8 cellular contexts compared by ENCODE assay signal in the genomic region with DNA sequence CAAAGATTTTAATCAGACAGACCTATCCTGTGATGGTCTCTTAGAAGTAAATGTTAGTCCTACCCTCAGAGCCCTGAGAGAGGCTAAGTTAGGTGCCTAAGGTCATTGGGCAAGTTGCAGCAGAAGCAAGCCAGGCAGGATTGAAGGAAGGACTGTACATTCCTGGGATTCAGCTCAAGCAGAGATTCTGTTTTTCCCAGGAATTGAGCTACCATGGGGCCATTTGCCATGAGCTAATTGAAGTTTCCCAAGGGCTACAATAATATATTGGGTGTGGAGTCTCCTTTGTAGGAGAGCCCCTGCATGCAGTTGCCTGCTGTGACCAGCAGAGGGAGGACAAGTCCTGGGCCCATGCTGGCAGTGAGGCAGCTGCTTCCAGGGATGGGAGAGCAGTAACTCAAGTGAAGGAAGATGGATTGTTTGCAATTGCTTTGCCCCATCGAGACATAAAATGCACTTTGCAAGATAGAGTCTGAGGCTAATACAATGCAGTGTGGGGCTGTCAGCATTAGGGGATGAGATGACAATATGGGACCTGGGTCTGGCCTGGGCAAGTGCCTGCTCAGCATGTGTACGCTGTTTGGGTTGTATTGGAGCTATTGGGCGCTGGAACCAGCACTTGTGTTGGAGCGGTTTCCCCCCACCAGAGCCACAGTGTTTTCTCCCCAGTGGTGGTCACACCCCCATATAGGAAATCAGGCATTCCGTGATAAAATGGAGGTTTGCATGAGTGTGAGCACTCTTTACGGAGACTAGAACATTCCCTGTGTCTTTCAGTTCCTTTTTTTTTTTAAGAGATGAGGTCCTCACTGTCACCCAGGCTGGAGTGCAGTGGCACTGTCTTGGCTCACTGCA. TPM values are rescaled to one million over a fixed set of nuclear protein-coding genes. Genes with fewer than 3 reads are reported as not detected.
A peak's percentile ranks its signal among the peaks of the same experiment; 100 is the strongest.
DNase-seq lines count a peak whose midpoint lies in the region; ATAC-seq and TF ChIP-seq lines count a peak whose summit lies in the region.

No MANE protein-coding gene starts in this region.

- H3K36me3 ChIP-seq in RWPE2 (ENCODE audit: low read depth) (no peaks in the 10 kb centered on the region), osteoblast (ENCODE audit: insufficient read depth, low read length) (peaks cover 14% of the 10 kb centered on the region), thoracic aorta (no peaks in the 10 kb centered on the region)

- H2AFZ ChIP-seq in osteoblast (ENCODE audit: low read length), result no peak overlapping the region

- intact Hi-C loops in activated T-helper 2 cell treated with anti-CD3 and anti-CD28 coated beads, Interferon-gamma antibody, Interleukin-2, Interleukin-4, amounts not matched to agents 10 μg/mL and 5 μg/mL and 100 μg/mL, durations not matched to agents 14 hours and 24 hours and 36 hours (cut with micrococcal nuclease), result loop anchor here (5.0 to 10.0 kb wide), 2 partner anchors 305 to 507 kb away; no protein-coding TSS in a partner anchor

- H3K27ac ChIP-seq in RWPE2 (ENCODE audit: poor library complexity, severe bottlenecking) (no peak overlapping the region), foreskin keratinocyte (no peak overlapping the region), osteoblast (ENCODE audit: low read depth, low read length) (no peak overlapping the region), thoracic aorta (no peak overlapping the region)

- H3K4me1 Mint-ChIP-seq in activated T-helper 2 cell treated with anti-CD3 and anti-CD28 coated beads, Interferon-gamma antibody, Interleukin-2, Interleukin-4, amounts not matched to agents 10 μg/mL and 5 μg/mL and 100 μg/mL, durations not matched to agents 14 hours and 24 hours and 36 hours (ENCODE audit: low read depth), result peaks cover 15% of the 10 kb centered on the region

- H3K9me3 Mint-ChIP-seq in activated T-helper 2 cell treated with anti-CD3 and anti-CD28 coated beads, Interferon-gamma antibody, Interleukin-2, Interleukin-4, amounts not matched to agents 10 μg/mL and 5 μg/mL and 100 μg/mL, durations not matched to agents 14 hours and 24 hours and 36 hours, result no peaks in the 10 kb centered on the region

- H3K27ac Mint-ChIP-seq in activated T-helper 2 cell treated with anti-CD3 and anti-CD28 coated beads, Interferon-gamma antibody, Interleukin-2, Interleukin-4, amounts not matched to agents 10 μg/mL and 5 μg/mL and 100 μg/mL, durations not matched to agents 14 hours and 24 hours and 36 hours, result no peak overlapping the region

- TF ChIP-seq POLR2A in GM18505 (IDR thresholded peaks at IDR 0.05; ENCODE audit: borderline replicate concordance, extremely low read depth, insufficient read depth, insufficient read length), result no peak

- DNase-seq in AG04449 (ENCODE audit: low read depth, low spot score) (peak; percentile 16), RWPE2 (ENCODE audit: low spot score) (no peak), foreskin keratinocyte (peak in 1 of 2 donors; percentile 47), osteoblast (ENCODE audit: insufficient read length, low spot score, missing footprints) (peak; percentile 99), thoracic aorta (ENCODE audit: low spot score) (peak; percentile 25)
- peak; percentile 54 for DNase-seq in activated T-helper 2 cell treated with anti-CD3 and anti-CD28 coated beads, Interferon-gamma antibody, Interleukin-2, Interleukin-4, amounts not matched to agents 10 μg/mL and 5 μg/mL and 100 μg/mL, durations not matched to agents 14 hours and 24 hours and 36 hours (ENCODE audit: low spot score)

- TF ChIP-seq CTCF in AG04449 (IDR thresholded peaks at IDR 0.05; ENCODE audit: insufficient read depth, low read length, missing control alignments), result peak; percentile 97
- peak; percentile 100 for TF ChIP-seq CTCF in LNCAP (IDR thresholded peaks at IDR 0.05)
- TF ChIP-seq CTCF in RWPE2 (IDR thresholded peaks at IDR 0.05; ENCODE audit: poor library complexity, severe bottlenecking), result peak; percentile 100
- peak; percentile 97 for TF ChIP-seq CTCF in foreskin keratinocyte (conservative IDR thresholded peaks at IDR 0.05)
- peak; percentile 100 for TF ChIP-seq CTCF in osteoblast (IDR thresholded peaks at IDR 0.05; ENCODE audit: extremely low read depth, low read depth, low read length)
- TF ChIP-seq CTCF in thoracic aorta (IDR thresholded peaks at IDR 0.05), result peak; percentile 97

- no peaks in the 10 kb centered on the region for H3K27me3 Mint-ChIP-seq in activated T-helper 2 cell treated with anti-CD3 and anti-CD28 coated beads, Interferon-gamma antibody, Interleukin-2, Interleukin-4, amounts not matched to agents 10 μg/mL and 5 μg/mL and 100 μg/mL, durations not matched to agents 14 hours and 24 hours and 36 hours (ENCODE audit: low read depth)

- H3K79me2 ChIP-seq in osteoblast (ENCODE audit: insufficient read depth, low read length), result no peaks in the 10 kb centered on the region

- no peaks in the 10 kb centered on the region for H3K4me1 ChIP-seq in RWPE2 (ENCODE audit: insufficient read depth, poor library complexity, severe bottlenecking)
- peaks cover 10% of the 10 kb centered on the region for H3K4me1 ChIP-seq in foreskin keratinocyte
- H3K4me1 ChIP-seq in osteoblast (ENCODE audit: insufficient read depth, low read length), result no peaks in the 10 kb centered on the region
- no peaks in the 10 kb centered on the region for H3K4me1 ChIP-seq in thoracic aorta (ENCODE audit: control insufficient read depth in 1 of 2, low read depth in 2 of 2)

- H3K36me3 Mint-ChIP-seq in activated T-helper 2 cell treated with anti-CD3 and anti-CD28 coated beads, Interferon-gamma antibody, Interleukin-2, Interleukin-4, amounts not matched to agents 10 μg/mL and 5 μg/mL and 100 μg/mL, durations not matched to agents 14 hours and 24 hours and 36 hours (ENCODE audit: low read depth), result no peaks in the 10 kb centered on the region

- POLR2A ChIA-PET in AG04449 (lab: Yijun Ruan, JAX), result no interaction called here

- H3K4me2 ChIP-seq in osteoblast (ENCODE audit: insufficient read depth, low read length), result no peak overlapping the region

- CTCF ChIA-PET in AG04449 (lab: Yijun Ruan, JAX), result interaction anchor here (0.6 to 5.7 kb wide), 41 partner anchors 7 to 586 kb away, joined by 3 to 91 read pairs (median 4); a partner anchor contains a TSS

- H3K4me3 ChIP-seq in AG04449 (ENCODE audit: low read depth, low read length) (no peak overlapping the region), RWPE2 (ENCODE audit: severe bottlenecking) (no peak overlapping the region), osteoblast (ENCODE audit: insufficient read depth, low read length) (no peak overlapping the region), thoracic aorta (no peak overlapping the region)

- H3K27me3 ChIP-seq in RWPE2 (ENCODE audit: insufficient read depth, poor library complexity, severe bottlenecking) (no peaks in the 10 kb centered on the region), foreskin keratinocyte (no peaks in the 10 kb centered on the region), osteoblast (ENCODE audit: insufficient read depth, low read length) (no peaks in the 10 kb centered on the region), thoracic aorta (replicated peaks; ENCODE audit: insufficient read depth) (no peaks in the 10 kb centered on the region)

- H3K4me3 Mint-ChIP-seq in activated T-helper 2 cell treated with anti-CD3 and anti-CD28 coated beads, Interferon-gamma antibody, Interleukin-2, Interleukin-4, amounts not matched to agents 10 μg/mL and 5 μg/mL and 100 μg/mL, durations not matched to agents 14 hours and 24 hours and 36 hours (ENCODE audit: low read depth), result no peak overlapping the region

- ATAC-seq in GM18505 (IDR thresholded peaks at IDR 0.05; ENCODE audit: unreplicated experiment) (peak; percentile 49), RWPE2 (ENCODE audit: low read depth) (peak; percentile 87), foreskin keratinocyte (peak; percentile 61), thoracic aorta (ENCODE audit: insufficient number of reproducible peaks, low FRiP score, low read depth) (peak; percentile 60)

- H4K20me1 ChIP-seq in osteoblast (ENCODE audit: insufficient read depth, low read length), result no peaks in the 10 kb centered on the region

- no peaks in the 10 kb centered on the region for H3K9me3 ChIP-seq in RWPE2 (ENCODE audit: severe bottlenecking)
- H3K9me3 ChIP-seq in osteoblast (ENCODE audit: low read depth, low read length), result no peaks in the 10 kb centered on the region
- no peaks in the 10 kb centered on the region for H3K9me3 ChIP-seq in thoracic aorta

RNA-seq across cellular contexts. Expression of a gene that starts 27.9 kb away (rescaled TPM):
- 2.8 and 3.4 TPM in 2 replicates for total RNA-seq in activated T-helper 2 cell treated with anti-CD3 and anti-CD28 coated beads, Interferon-gamma antibody, Interleukin-2, Interleukin-4, amounts not matched to agents 10 μg/mL and 5 μg/mL and 100 μg/mL, durations not matched to agents 14 hours and 24 hours and 36 hours
- 2.6 and 2.7 TPM in 2 replicates for total RNA-seq in foreskin keratinocyte
- 0.79 and 1.1 TPM in 2 replicates for polyA plus RNA-seq in foreskin keratinocyte
- 2.4 and 2.5 TPM in 2 replicates for total RNA-seq in osteoblast
- 1 to 10 TPM in 1 of 2 donors, under 1 TPM in 1; 0.81 to 1.3 TPM for total RNA-seq in thoracic aorta

RNA-seq across cellular contexts. Expression of a gene that starts 29.6 kb away (rescaled TPM):
- 143 and 149 TPM in 2 replicates for total RNA-seq in activated T-helper 2 cell treated with anti-CD3 and anti-CD28 coated beads, Interferon-gamma antibody, Interleukin-2, Interleukin-4, amounts not matched to agents 10 μg/mL and 5 μg/mL and 100 μg/mL, durations not matched to agents 14 hours and 24 hours and 36 hours
- total RNA-seq in foreskin keratinocyte (99.3 and 99.6 TPM in 2 replicates), osteoblast (74.8 and 80.3 TPM in 2 replicates), thoracic aorta (100 to 1,000 TPM in 1 of 2 donors, 10 to 100 TPM in 1; 79.1 to 104 TPM)
- polyA plus RNA-seq in foreskin keratinocyte, result 60.1 and 67.2 TPM in 2 replicates

RNA-seq across cellular contexts. Expression of a gene that starts 46.9 kb away (rescaled TPM):
- total RNA-seq in activated T-helper 2 cell treated with anti-CD3 and anti-CD28 coated beads, Interferon-gamma antibody, Interleukin-2, Interleukin-4, amounts not matched to agents 10 μg/mL and 5 μg/mL and 100 μg/mL, durations not matched to agents 14 hours and 24 hours and 36 hours, result 55.7 and 56.5 TPM in 2 replicates
- total RNA-seq in foreskin keratinocyte (34.7 and 39.9 TPM in 2 replicates), osteoblast (61.2 and 69.2 TPM in 2 replicates), thoracic aorta (10 to 100 TPM; 15.7 to 24.6 TPM)
- polyA plus RNA-seq in foreskin keratinocyte, result 44.1 and 49.7 TPM in 2 replicates
